In genomic region chr12:5746020-5746419, GRCh38 we compare ENCODE assay signal across 2 cellular contexts.
TF ChIP-seq lines count a peak whose summit lies in the region.

No MANE protein-coding gene starts in this region.

TF ChIP-seq in endothelial cell of umbilical vein, 7 proteins besides CTCF, POLR2A, EP300 and RAD21 (continued from another document):
- no peak for TF ChIP-seq FOS (IDR thresholded peaks at IDR 0.05; ENCODE audit: borderline replicate concordance, insufficient read depth, low read length)

TF ChIP-seq in GM23338, 12 proteins besides CTCF, POLR2A, EP300 and RAD21 (continued from another document):
- TF ChIP-seq ZNF462 (CRISPR knock-in tag; IDR thresholded peaks at IDR 0.05) (no peak), POLR2AphosphoS5 (IDR thresholded peaks at IDR 0.05; ENCODE audit: low read depth) (no peak)
TF ChIP-seq in GM23338: peak in this region for 0.
